Comparison of ENCODE assay signal across 1 cellular context in the genomic region with DNA sequence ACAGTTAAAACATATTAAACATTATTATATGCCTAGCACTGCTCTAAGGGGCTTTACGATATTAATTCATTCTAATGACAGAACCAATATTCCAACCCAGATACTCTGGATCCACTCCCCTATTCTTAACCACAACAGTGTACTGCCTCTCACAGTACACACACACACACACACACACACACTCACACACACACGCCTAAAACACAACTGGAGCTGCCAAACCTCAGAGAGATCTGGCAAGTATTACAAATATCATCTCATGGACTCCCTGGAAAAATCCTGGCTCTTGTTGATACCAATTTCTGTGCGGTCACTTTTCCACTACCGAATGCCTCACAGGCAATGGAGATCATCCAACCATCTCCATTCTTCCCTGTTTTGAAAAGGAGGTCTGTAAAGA.
TF ChIP-seq lines count a peak whose summit lies in the region.

No MANE protein-coding gene starts in this region.

TF ChIP-seq in HepG2, 621 proteins besides CTCF, POLR2A, EP300 and RAD21:
- TF ChIP-seq ZNF646 (CRISPR knock-in tag; IDR thresholded peaks at IDR 0.05) (peak; percentile 76; the same call in 1 of the 2 replicates), AGO2 (optimal IDR thresholded peaks at IDR 0.05; ENCODE audit: low read depth, low read length) (no peak), ZNF703 (CRISPR knock-in tag; IDR thresholded peaks at IDR 0.05; ENCODE audit: borderline replicate concordance) (no peak), ESRRA (CRISPR knock-in tag; IDR thresholded peaks at IDR 0.05; ENCODE audit: low read depth) (no peak), TOE1 (CRISPR knock-in tag; IDR thresholded peaks at IDR 0.05) (no peak), TFDP2 (CRISPR knock-in tag; IDR thresholded peaks at IDR 0.05) (no peak), ZNF333 (CRISPR knock-in tag; IDR thresholded peaks at IDR 0.05; ENCODE audit: borderline replicate concordance) (no peak)
